Comparison of ENCODE assay signal across 10 cellular contexts in genomic region chr2:237860273-237860935, GRCh38. TPM values are rescaled to one million over a fixed set of nuclear protein-coding genes. Genes with fewer than 3 reads are reported as not detected.
A peak's percentile ranks its signal among the peaks of the same experiment; 100 is the strongest.
DNase-seq lines count a peak whose midpoint lies in the region; ATAC-seq and TF ChIP-seq lines count a peak whose summit lies in the region.
"Had no signal": no experiment of that assay in that cellular context is flagged by ENCODE, and none has a peak within 500 bp of the region (broad histone marks: within the 10 kb centered on the region; RNA-seq: fewer than 3 reads in every experiment).

No MANE protein-coding gene starts in this region.

- H3K4me2 ChIP-seq in mesendoderm (ENCODE audit: low read length): no peak overlapping the region

- no peak overlapping the region for H2AK5ac ChIP-seq in mesendoderm (ENCODE audit: low read length)

- no peak overlapping the region for H3K9ac ChIP-seq in mesendoderm (ENCODE audit: low read length)

- no peak overlapping the region for H4K8ac ChIP-seq in mesendoderm (ENCODE audit: low read depth, low read length)

- H3K56ac ChIP-seq in mesendoderm (ENCODE audit: low read length): no peak overlapping the region

- no peaks in the 10 kb centered on the region for H3K4me1 ChIP-seq in cardiac muscle cell (ENCODE audit: low read depth)
- peaks cover 13 to 18% of the 10 kb centered on the region in 2 donors for H3K4me1 ChIP-seq in uterus
- H3K4me1 ChIP-seq in mesendoderm (ENCODE audit: control insufficient read depth, low read depth, low read length): peaks cover 3% of the 10 kb centered on the region

- TF ChIP-seq CTCF in cardiac muscle cell (IDR thresholded peaks at IDR 0.05; ENCODE audit: low read depth, low read length) (no peak), mesothelial cell of epicardium (IDR thresholded peaks at IDR 0.05; ENCODE audit: unreplicated experiment) (no peak), uterus (IDR thresholded peaks at IDR 0.05) (no peak)

- peak overlapping the region; percentile 37 for H3K4me3 ChIP-seq in cardiac muscle cell
- H3K4me3 ChIP-seq in uterus: peak overlapping the region; percentile 71 to 75
- H3K4me3 ChIP-seq in mesendoderm (ENCODE audit: low read length): no peak overlapping the region

- H4K5ac ChIP-seq in mesendoderm (ENCODE audit: low read length): no peak overlapping the region

- no peak overlapping the region for H3K18ac ChIP-seq in mesendoderm (ENCODE audit: low read length)

- H3K27me3 ChIP-seq in cardiac muscle cell (peaks cover 42% of the 10 kb centered on the region), uterus (no peaks in the 10 kb centered on the region), mesendoderm (ENCODE audit: insufficient read depth, low read length, poor library complexity) (peaks cover 9% of the 10 kb centered on the region)
- H3K27me3 ChIP-seq: SJSA1 had no signal

- H2BK5ac ChIP-seq in mesendoderm (ENCODE audit: low read length): no peak overlapping the region

- H3K9me3 Mint-ChIP-seq in mesothelial cell of epicardium: no peaks in the 10 kb centered on the region

- ATAC-seq in left cardiac atrium (no peak), HG03432 (IDR thresholded peaks at IDR 0.05; ENCODE audit: unreplicated experiment) (no peak)

- TF ChIP-seq POLR2A in uterus (IDR thresholded peaks at IDR 0.05): no peak

- H3K27ac ChIP-seq in cardiac muscle cell: no peak overlapping the region
- H3K27ac ChIP-seq in caudate nucleus (ENCODE audit: low read depth, low read length): peak overlapping the region; percentile 77
- H3K27ac ChIP-seq in uterus: peak overlapping the region; percentile 98 to 100
- no peak overlapping the region for H3K27ac ChIP-seq in mesendoderm (ENCODE audit: low read depth, low read length)
- H3K27ac ChIP-seq: epithelial cell of prostate, SJSA1 had no signal

- H3K4me3 Mint-ChIP-seq in mesothelial cell of epicardium: peak overlapping the region; percentile 64

- no CpG with 5 or more reads among the region's 22 CpGs for WGBS in mesendoderm (ENCODE audit: extremely low coverage, insufficient coverage, low lambda C conversion rate)

- H2BK120ac ChIP-seq in mesendoderm (ENCODE audit: low read depth, low read length): no peak overlapping the region

- intact Hi-C loops in left cardiac atrium (cut with DNase I): no loop called here
- intact Hi-C loops in uterus (cut with DNase I; ENCODE audit: low total_unique reads): no loop called here

- H3K36me3 ChIP-seq in cardiac muscle cell (no peaks in the 10 kb centered on the region), uterus (no peaks in the 10 kb centered on the region), mesendoderm (ENCODE audit: control insufficient read depth, insufficient read depth, low read length) (no peaks in the 10 kb centered on the region)
- H3K36me3 ChIP-seq: SJSA1 had no signal

- no peak overlapping the region for H3K27ac Mint-ChIP-seq in mesothelial cell of epicardium

- H3K9me3 ChIP-seq in cardiac muscle cell (ENCODE audit: low read depth) (no peaks in the 10 kb centered on the region), uterus (no peaks in the 10 kb centered on the region)
- H3K9me3 ChIP-seq: SJSA1 had no signal

- no peak overlapping the region for H3K4ac ChIP-seq in mesendoderm (ENCODE audit: low read depth, low read length)

- DNase-seq in cardiac muscle cell (ENCODE audit: low read depth in 1 of 2, low spot score in 1 of 2): no peak
- no peak for DNase-seq in left cardiac atrium
- DNase-seq in caudate nucleus (lab: John Stamatoyannopoulos, UW): peak in 1 of 61 donors; percentile 59
- DNase-seq in mesothelial cell of epicardium (ENCODE audit: low spot score in 2 of 2, unreplicated experiment in 2 of 2): no peak
- DNase-seq in uterus: peak; percentile 43 to 46
- DNase-seq in mesendoderm: no peak
- DNase-seq in activated CD4-positive, CD25-positive, alpha-beta regulatory T cell (lab: John Stamatoyannopoulos, UW): no peak

- no peaks in the 10 kb centered on the region for H3K36me3 Mint-ChIP-seq in mesothelial cell of epicardium

- peaks cover 33% of the 10 kb centered on the region for H3K4me1 Mint-ChIP-seq in mesothelial cell of epicardium

- peaks cover 66% of the 10 kb centered on the region for H3K27me3 Mint-ChIP-seq in mesothelial cell of epicardium (ENCODE audit: low read depth)

- H3K79me2 ChIP-seq in mesendoderm (ENCODE audit: control insufficient read depth, insufficient read depth, low read length): no peaks in the 10 kb centered on the region

- no peak overlapping the region for H3K23ac ChIP-seq in mesendoderm (ENCODE audit: low read length)

- H2BK15ac ChIP-seq in mesendoderm (replicated peaks; ENCODE audit: low read depth): no peak overlapping the region

- no peaks in the 10 kb centered on the region for H3K79me1 ChIP-seq in mesendoderm (ENCODE audit: low read length)

RNA-seq across cellular contexts. Expression of gene RAMP1, which starts 1.0 kb away (rescaled TPM):
- total RNA-seq in cardiac muscle cell: 3.1 and 5.6 TPM in 2 replicates
- polyA plus RNA-seq in cardiac muscle cell: 2.1 and 5.7 TPM in 2 replicates
- 100 to 1,000 TPM in 1 of 2 donors, 10 to 100 TPM in 1; 86.7 to 359 TPM for total RNA-seq in left cardiac atrium
- total RNA-seq in mesothelial cell of epicardium: 2.0 to 2.1 TPM (median 2.0 TPM) in 3 replicates
- total RNA-seq in uterus: 100 to 1,000 TPM in 3 of 4 donors, 10 to 100 TPM in 1; 44.1 to 591 (median 424) TPM
- polyA plus RNA-seq in mesendoderm (2013, experiment 1 of 2): 1.1 TPM
- polyA plus RNA-seq in mesendoderm (2013, experiment 2 of 2): 0.56 TPM

Comparison
In these comparisons a context has a peak if more than half of its experiments do, and no peak if none do; other contexts are left out.
1. DNase-seq: peak in uterus (2 of 2); none in cardiac muscle cell (0 of 2), left cardiac atrium (single experiment), mesothelial cell of epicardium (0 of 2), mesendoderm (single experiment) and activated CD4-positive, CD25-positive, alpha-beta regulatory T cell (0 of 4).
2. H3K27ac ChIP-seq: peak in caudate nucleus (single experiment) and uterus (2 of 2); none in cardiac muscle cell (single experiment) and mesendoderm (single experiment).